ENCODE assay signal across 10 cellular contexts in genomic region chr5:83368835-83369234, GRCh38.
DNase-seq lines count a peak whose midpoint lies in the region; ATAC-seq and TF ChIP-seq lines count a peak whose summit lies in the region.
"Had no signal": no experiment of that assay in that cellular context is flagged by ENCODE, and none has a peak within 500 bp of the region (broad histone marks: within the 10 kb centered on the region; RNA-seq: fewer than 3 reads in every experiment).

No MANE protein-coding gene starts in this region.

- TF ChIP-seq POLR2A in heart left ventricle (IDR thresholded peaks at IDR 0.05) (no peak), erythroblast (IDR thresholded peaks at IDR 0.05; ENCODE audit: low read length) (no peak)

- H3K4me3 ChIP-seq in heart left ventricle: no peak overlapping the region
- no peak overlapping the region for H3K4me3 ChIP-seq in upper lobe of right lung
- H3K4me3 ChIP-seq: gastrocnemius medialis had no signal

- DNase-seq in heart left ventricle (no peak), cardiac septum (ENCODE audit: low spot score) (no peak), SKM-1 treated with dmso at 0.1 percent for 144 hours (lab: John Stamatoyannopoulos, UW; ENCODE audit: unreplicated experiment) (peak; percentile 90), upper lobe of right lung (no peak), erythroblast (lab: John Stamatoyannopoulos, UW) (no peak), NCI-H69 (lab: John Stamatoyannopoulos, UW) (no peak), NCI-H128 (lab: John Stamatoyannopoulos, UW; ENCODE audit: unreplicated experiment) (no peak)
- DNase-seq: activated CD4-positive, alpha-beta T cell treated with anti-CD3 and anti-CD28 coated beads for 1 hour had no signal

- peak overlapping the region in 1 of 12 donors; percentile 91 for H3K27ac ChIP-seq in heart left ventricle
- H3K27ac ChIP-seq in upper lobe of right lung: peak overlapping the region; percentile 34
- H3K27ac ChIP-seq: gastrocnemius medialis had no signal

- ATAC-seq in heart left ventricle (peak in 3 of 4 donors; percentile 46 to 66 (median 48)), HG03095 (IDR thresholded peaks at IDR 0.05; ENCODE audit: unreplicated experiment) (peak; percentile 37), upper lobe of right lung (peak; percentile 60)

- H3K36me3 ChIP-seq in heart left ventricle (no peaks in the 10 kb centered on the region), upper lobe of right lung (no peaks in the 10 kb centered on the region)
- H3K36me3 ChIP-seq: gastrocnemius medialis had no signal

- WGBS in heart left ventricle, 4 donors: 85 to 91% (median 86%) methylated on average over 3 of the region's 3 CpGs

- peaks cover 0 to 14% (median 0%) of the 10 kb centered on the region in 12 donors for H3K4me1 ChIP-seq in heart left ventricle
- no peaks in the 10 kb centered on the region for H3K4me1 ChIP-seq in upper lobe of right lung
- H3K4me1 ChIP-seq: gastrocnemius medialis had no signal

- TF ChIP-seq CTCF in heart left ventricle (IDR thresholded peaks at IDR 0.05): no peak
- TF ChIP-seq CTCF in upper lobe of right lung (IDR thresholded peaks at IDR 0.05): no peak

- intact Hi-C loops in heart left ventricle (cut with DNase I) (no loop called here), cardiac septum (cut with DNase I) (no loop called here), upper lobe of right lung (cut with DNase I) (no loop called here)

- H3K27me3 ChIP-seq in heart left ventricle: no peaks in the 10 kb centered on the region
- H3K27me3 ChIP-seq in upper lobe of right lung: no peaks in the 10 kb centered on the region
- H3K27me3 ChIP-seq: gastrocnemius medialis had no signal

- no peaks in the 10 kb centered on the region for H3K9me3 ChIP-seq in heart left ventricle
- H3K9me3 ChIP-seq in upper lobe of right lung: no peaks in the 10 kb centered on the region
- H3K9me3 ChIP-seq: gastrocnemius medialis had no signal
